In the genomic region with DNA sequence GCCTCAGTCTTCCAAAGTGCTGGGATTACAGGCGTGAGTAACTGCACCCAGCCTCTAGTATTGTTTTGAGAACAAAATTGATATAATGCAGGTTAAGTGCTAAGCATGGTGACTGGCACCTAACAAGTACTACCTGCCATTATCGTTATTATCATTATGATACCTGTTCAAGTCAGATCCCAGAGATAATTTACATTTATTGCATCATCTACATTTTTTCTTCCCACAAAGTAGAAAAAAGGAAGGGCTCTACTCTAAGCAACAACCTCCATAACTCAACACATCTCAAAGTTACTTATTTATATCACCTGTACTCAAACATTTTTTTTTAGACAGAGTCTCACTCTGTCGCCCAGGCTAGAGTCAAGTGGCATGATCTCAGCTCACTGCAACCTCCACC, we compare ENCODE assay signal across 23 cellular contexts. TPM values are rescaled to one million over a fixed set of nuclear protein-coding genes. Genes with fewer than 3 reads are reported as not detected.
"Had no signal": no experiment of that assay in that cellular context is flagged by ENCODE, and none has a peak within 500 bp of the region (broad histone marks: within the 10 kb centered on the region; RNA-seq: fewer than 3 reads in every experiment).

No MANE protein-coding gene starts in this region.

- H3K36me3 ChIP-seq: gastrocnemius medialis, lower lobe of right lung, neural progenitor cell, tibial artery had no signal

- FAIRE-seq: keratinocyte had no signal

- H2AFZ ChIP-seq: neural progenitor cell, parathyroid adenoma had no signal

- H3K79me2 ChIP-seq: parathyroid adenoma had no signal

- ATAC-seq: gastrocnemius medialis; left ventricle myocardium superior; lower lobe of right lung; sciatic nerve; stimulated activated memory B cell treated with anti-CD40 and anti-IgM and Interleukin-4, amounts not matched to agents 10 μg/mL and 1 μg/mL and 100 μg/mL, for 72 hours; stimulated activated naive CD8-positive, alpha-beta T cell treated with anti-CD3 and anti-CD28 coated beads, Interleukin-15, Interleukin-2, amounts not matched to agents 100 U/mL and 50 U/mL, for 24 hours had no signal

- DNase-seq: cortex of kidney; gastrocnemius medialis; head of caudate nucleus; left ventricle myocardium superior; lower lobe of right lung; stimulated activated CD4-positive, alpha-beta T cell treated with anti-CD3 and anti-CD28 coated beads, Interleukin-12 subunit alpha, Interleukin-12 subunit beta, amount 100 ng/mL, for 4 hours; stimulated activated CD4-positive, alpha-beta T cell treated with anti-CD3 and anti-CD28 coated beads, Interleukin-2, amount 100 ng/mL, for 24 hours; stimulated activated CD4-positive, alpha-beta T cell treated with anti-CD3 and anti-CD28 coated beads, Interleukin-4, amount 100 ng/mL, for 24 hours; stimulated activated naive CD8-positive, alpha-beta T cell treated with anti-CD3 and anti-CD28 coated beads, Interleukin-15, Interleukin-2, amounts not matched to agents 100 U/mL and 50 U/mL, for 24 hours; substantia nigra; testis; tibial artery had no signal

- H3K27me3 Mint-ChIP-seq: progenitor cell of endocrine pancreas; stimulated activated memory B cell treated with anti-CD40 and anti-IgM and Interleukin-4, amounts not matched to agents 10 μg/mL and 1 μg/mL and 100 μg/mL, for 72 hours; type B pancreatic cell had no signal

- H3K36me3 Mint-ChIP-seq: stimulated activated memory B cell treated with anti-CD40 and anti-IgM and Interleukin-4, amounts not matched to agents 10 μg/mL and 1 μg/mL and 100 μg/mL, for 72 hours; type B pancreatic cell had no signal

- H3K9me3 ChIP-seq: gastrocnemius medialis, lower lobe of right lung, testis, tibial artery had no signal

- H3K4me1 Mint-ChIP-seq: nephron, neural progenitor cell had no signal

- H3K27ac ChIP-seq: gastrocnemius medialis, lower lobe of right lung, neural progenitor cell, parathyroid adenoma, testis, tibial artery had no signal

- H3K4me1 ChIP-seq: gastrocnemius medialis, lower lobe of right lung, parathyroid adenoma, testis, tibial artery had no signal

- H3K4me3 ChIP-seq: gastrocnemius medialis, lower lobe of right lung, neural progenitor cell, smooth muscle cell, testis, tibial artery had no signal

- H3K9ac ChIP-seq: neural progenitor cell, parathyroid adenoma had no signal

- H3K9me3 Mint-ChIP-seq: type B pancreatic cell had no signal

- H3K4me3 Mint-ChIP-seq: nephron; neural progenitor cell; stimulated activated memory B cell treated with anti-CD40 and anti-IgM and Interleukin-4, amounts not matched to agents 10 μg/mL and 1 μg/mL and 100 μg/mL, for 72 hours; type B pancreatic cell had no signal

- H3K27me3 ChIP-seq: gastrocnemius medialis, neural progenitor cell, testis, tibial artery had no signal

- H3K4me2 ChIP-seq: neural progenitor cell, smooth muscle cell had no signal

- H3K27ac Mint-ChIP-seq: nephron; neural progenitor cell; progenitor cell of endocrine pancreas; stimulated activated memory B cell treated with anti-CD40 and anti-IgM and Interleukin-4, amounts not matched to agents 10 μg/mL and 1 μg/mL and 100 μg/mL, for 72 hours; type B pancreatic cell had no signal

RNA-seq across cellular contexts. Expression of gene DCDC1, which starts 42.1 kb away (rescaled TPM):
- total RNA-seq: gastrocnemius medialis, glomerular endothelial cell, left ventricle myocardium superior, mesenteric fat pad had no signal
